5 cellular contexts compared by ENCODE assay signal in the genomic region with DNA sequence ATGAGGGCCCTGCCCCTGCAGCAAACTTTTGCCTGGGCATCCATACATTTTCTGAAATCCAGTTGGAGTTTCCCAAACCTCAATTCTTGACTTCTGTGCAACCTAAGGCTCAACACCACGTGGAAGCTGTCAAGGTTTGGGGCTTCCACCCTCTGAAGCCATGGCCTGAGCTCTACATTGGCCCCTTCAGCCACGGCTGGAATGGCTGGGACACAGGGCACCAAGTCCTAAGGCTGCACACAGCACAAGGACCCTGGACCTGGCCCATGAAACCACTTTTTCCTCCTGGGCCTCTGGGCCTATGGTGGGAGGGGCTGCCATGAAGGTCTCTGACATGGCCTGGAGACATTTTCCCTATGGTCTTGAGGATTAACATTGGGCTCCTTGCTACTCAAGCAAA.
"Had no signal": no experiment of that assay in that cellular context is flagged by ENCODE, and none has a peak within 500 bp of the region (broad histone marks: within the 10 kb centered on the region; RNA-seq: fewer than 3 reads in every experiment).

No MANE protein-coding gene starts in this region.

- DNase-seq: IMR-90, KBM-7, KG1 had no signal

- H3K27ac ChIP-seq: HL-60 had no signal

- H3K4me3 ChIP-seq: K562 had no signal
